In the genomic region with DNA sequence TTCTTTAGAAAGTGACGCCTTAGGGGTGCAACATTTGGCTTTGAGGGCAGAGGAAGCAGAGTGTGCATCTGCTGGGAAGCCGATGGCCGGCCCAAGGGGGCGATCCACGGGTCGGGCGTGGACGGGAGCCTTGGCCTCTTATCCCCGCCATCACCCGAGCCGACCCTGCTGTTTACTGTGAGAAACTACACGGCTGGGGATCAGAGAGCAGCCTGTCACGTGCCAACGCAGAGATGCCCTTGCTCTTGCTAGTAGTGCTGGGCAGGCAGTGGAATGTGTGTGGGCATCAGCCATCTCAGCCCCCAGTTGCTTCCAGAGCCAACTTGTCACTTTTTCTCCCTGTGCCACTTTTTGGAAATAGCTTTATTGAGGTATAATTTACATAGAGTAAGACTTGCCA, we compare ENCODE assay signal across 1 cellular context.
TF ChIP-seq lines count a peak whose summit lies in the region.

No MANE protein-coding gene starts in this region.

TF ChIP-seq in IMR-90, 13 proteins besides CTCF, POLR2A, EP300 and RAD21:
- TF ChIP-seq, protein P1, sequence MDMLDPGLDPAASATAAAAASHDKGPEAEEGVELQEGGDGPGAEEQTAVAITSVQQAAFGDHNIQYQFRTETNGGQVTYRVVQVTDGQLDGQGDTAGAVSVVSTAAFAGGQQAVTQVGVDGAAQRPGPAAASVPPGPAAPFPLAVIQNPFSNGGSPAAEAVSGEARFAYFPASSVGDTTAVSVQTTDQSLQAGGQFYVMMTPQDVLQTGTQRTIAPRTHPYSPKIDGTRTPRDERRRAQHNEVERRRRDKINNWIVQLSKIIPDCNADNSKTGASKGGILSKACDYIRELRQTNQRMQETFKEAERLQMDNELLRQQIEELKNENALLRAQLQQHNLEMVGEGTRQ (IDR thresholded peaks at IDR 0.05; ENCODE audit: low read depth, low read length), result no peak
- TF ChIP-seq RCOR1 (IDR thresholded peaks at IDR 0.05; ENCODE audit: insufficient replicate concordance, low read length) (no peak), MAFK (IDR thresholded peaks at IDR 0.05; ENCODE audit: low read depth, low read length) (no peak), MXI1 (IDR thresholded peaks at IDR 0.05; ENCODE audit: borderline replicate concordance, low read depth, low read length) (no peak), NFE2L2 (IDR thresholded peaks at IDR 0.05; ENCODE audit: low read depth, low read length) (no peak), SMC3 (IDR thresholded peaks at IDR 0.05; ENCODE audit: low read depth, low read length) (no peak), FOS (IDR thresholded peaks at IDR 0.05; ENCODE audit: low read depth, low read length) (no peak)
